Comparison of ENCODE assay signal across 19 cellular contexts in genomic region chr6:89346433-89346832, GRCh38. TPM values are rescaled to one million over a fixed set of nuclear protein-coding genes. Genes with fewer than 3 reads are reported as not detected.
DNase-seq lines count a peak whose midpoint lies in the region; ATAC-seq, FAIRE-seq and TF ChIP-seq lines count a peak whose summit lies in the region.
"Had no signal": no experiment of that assay in that cellular context is flagged by ENCODE, and none has a peak within 500 bp of the region (broad histone marks: within the 10 kb centered on the region; RNA-seq: fewer than 3 reads in every experiment).

No MANE protein-coding gene starts in this region.

- H2BK15ac ChIP-seq in mesendoderm (replicated peaks; ENCODE audit: low read depth): no peak overlapping the region

- peaks cover 36% of the 10 kb centered on the region for H3K4me1 ChIP-seq in CD8-positive, alpha-beta memory T cell (ENCODE audit: insufficient read depth, low read length)
- H3K4me1 ChIP-seq in astrocyte (ENCODE audit: insufficient read depth, low read length) (peaks cover 47% of the 10 kb centered on the region), mesendoderm (ENCODE audit: control insufficient read depth, low read depth, low read length) (peaks cover 10% of the 10 kb centered on the region), gastrocnemius medialis (peaks cover 40% of the 10 kb centered on the region in 2 donors)

- H3K79me2 ChIP-seq in astrocyte (ENCODE audit: insufficient read depth, low read length) (peaks cover 95% of the 10 kb centered on the region), mesendoderm (ENCODE audit: control insufficient read depth, insufficient read depth, low read length) (peaks cover 28% of the 10 kb centered on the region)

- DNase-seq in CD8-positive, alpha-beta memory T cell: no peak
- DNase-seq in HFFc6: no peak
- DNase-seq in astrocyte (ENCODE audit: low read depth): no peak
- peak; percentile 93 for DNase-seq in mesendoderm
- DNase-seq in gastrocnemius medialis: no peak
- no peak for DNase-seq in progenitor cell of endocrine pancreas (ENCODE audit: low spot score, unreplicated experiment)
- no peak for DNase-seq in HuH-7.5 (ENCODE audit: low spot score)
- DNase-seq in pons (ENCODE audit: low spot score): no peak
- DNase-seq: activated CD4-positive, alpha-beta memory T cell treated with anti-CD3 and anti-CD28 coated beads for 36 hours; COR-L47; mucosa of descending colon; NCI-H1417 treated with DMSO at 0.1 percent for 48 hours; NCI-H526; OCI-M1; right cardiac atrium had no signal

- peaks cover 54 to 69% (median 65%) of the 10 kb centered on the region in 3 donors for H3K4me1 Mint-ChIP-seq in CD8-positive, alpha-beta memory T cell
- H3K4me1 Mint-ChIP-seq in HFFc6 (ENCODE audit: low read depth) (peaks cover 65% of the 10 kb centered on the region), astrocyte (ENCODE audit: low read depth, unreplicated experiment) (peaks cover 60% of the 10 kb centered on the region), progenitor cell of endocrine pancreas (ENCODE audit: low read depth) (peaks cover 39% of the 10 kb centered on the region)

- peaks cover 10% of the 10 kb centered on the region for H3K79me1 ChIP-seq in mesendoderm (ENCODE audit: low read length)

- POLR2A ChIA-PET in CD8-positive, alpha-beta memory T cell (lab: Charles Lee): interaction anchor here (1.6 kb wide), 1 partner anchor 48 kb away, joined by 5 read pairs; no protein-coding TSS in a partner anchor

- H3K27me3 Mint-ChIP-seq in CD8-positive, alpha-beta memory T cell: no peaks in the 10 kb centered on the region
- no peaks in the 10 kb centered on the region for H3K27me3 Mint-ChIP-seq in HFFc6 (ENCODE audit: insufficient read depth)
- no peaks in the 10 kb centered on the region for H3K27me3 Mint-ChIP-seq in astrocyte (ENCODE audit: low read depth, unreplicated experiment)
- H3K27me3 Mint-ChIP-seq in progenitor cell of endocrine pancreas: no peaks in the 10 kb centered on the region
- H3K27me3 Mint-ChIP-seq: activated CD4-positive, alpha-beta memory T cell treated with anti-CD3 and anti-CD28 coated beads for 36 hours; dendritic cell treated with granulocyte-macrophage colony-stimulating factor and Interleukin-4, amounts not matched to agents 40 ng/mL and 50 ng/mL, for 4 days had no signal

- peak overlapping the region; percentile 43 for H3K4me2 ChIP-seq in astrocyte (ENCODE audit: low read length)
- H3K4me2 ChIP-seq in mesendoderm (ENCODE audit: low read length): no peak overlapping the region

- no peak overlapping the region for H4K8ac ChIP-seq in mesendoderm (ENCODE audit: low read depth, low read length)

- CTCF ChIA-PET in CD8-positive, alpha-beta memory T cell (lab: Charles Lee): interaction anchor here (1.1 to 2.0 kb wide), 2 partner anchors 26 to 84 kb away, joined by 3 to 12 read pairs; no protein-coding TSS in a partner anchor

- no peak overlapping the region for H3K23ac ChIP-seq in mesendoderm (ENCODE audit: low read length)

- no peak overlapping the region for H2AK5ac ChIP-seq in mesendoderm (ENCODE audit: low read length)

- no peak overlapping the region for H3K4me3 Mint-ChIP-seq in CD8-positive, alpha-beta memory T cell
- no peak overlapping the region for H3K4me3 Mint-ChIP-seq in HFFc6
- H3K4me3 Mint-ChIP-seq in astrocyte (ENCODE audit: unreplicated experiment): peak overlapping the region; percentile 42
- H3K4me3 Mint-ChIP-seq in progenitor cell of endocrine pancreas (ENCODE audit: low read depth): no peak overlapping the region
- H3K4me3 Mint-ChIP-seq: activated CD4-positive, alpha-beta memory T cell treated with anti-CD3 and anti-CD28 coated beads for 36 hours; dendritic cell treated with granulocyte-macrophage colony-stimulating factor and Interleukin-4, amounts not matched to agents 40 ng/mL and 50 ng/mL, for 4 days had no signal

- peaks cover 7% of the 10 kb centered on the region for H3K36me3 ChIP-seq in CD8-positive, alpha-beta memory T cell (ENCODE audit: insufficient read depth, low read length)
- peaks cover 8% of the 10 kb centered on the region for H3K36me3 ChIP-seq in astrocyte (ENCODE audit: insufficient read depth, low read length)
- H3K36me3 ChIP-seq in mesendoderm (ENCODE audit: control insufficient read depth, insufficient read depth, low read length): no peaks in the 10 kb centered on the region
- peaks cover 0 to 10% of the 10 kb centered on the region in 2 donors for H3K36me3 ChIP-seq in gastrocnemius medialis

- peak overlapping the region; percentile 23 for H2BK120ac ChIP-seq in mesendoderm (ENCODE audit: low read depth, low read length)

- ATAC-seq in gastrocnemius medialis: no peak
- ATAC-seq: activated naive CD4-positive, alpha-beta T cell treated with anti-CD3 and anti-CD28 coated beads, Interleukin-2, amount 50 U/mL, for 72 hours; foreskin keratinocyte; mucosa of descending colon; right cardiac atrium had no signal

- H3K27ac Mint-ChIP-seq in CD8-positive, alpha-beta memory T cell: peak overlapping the region in 6 of 8 donors; percentile 9 to 74 (median 14)
- H3K27ac Mint-ChIP-seq in HFFc6: peak overlapping the region; percentile 44; the same call in 1 of the 2 replicates
- H3K27ac Mint-ChIP-seq in astrocyte (ENCODE audit: unreplicated experiment): peak overlapping the region; percentile 95
- no peak overlapping the region for H3K27ac Mint-ChIP-seq in progenitor cell of endocrine pancreas
- H3K27ac Mint-ChIP-seq: activated CD4-positive, alpha-beta memory T cell treated with anti-CD3 and anti-CD28 coated beads for 36 hours; activated naive CD4-positive, alpha-beta T cell treated with anti-CD3 and anti-CD28 coated beads, Interleukin-2, amount 50 U/mL, for 72 hours; dendritic cell treated with granulocyte-macrophage colony-stimulating factor and Interleukin-4, amounts not matched to agents 40 ng/mL and 50 ng/mL, for 4 days had no signal

- H4K20me1 ChIP-seq in astrocyte (ENCODE audit: insufficient read depth, low read length): peaks cover 85% of the 10 kb centered on the region

- H2AFZ ChIP-seq in astrocyte (ENCODE audit: low read depth, low read length): no peak overlapping the region

- no peak overlapping the region for H3K18ac ChIP-seq in mesendoderm (ENCODE audit: low read length)

- in situ Hi-C loops in gastrocnemius medialis (cut with MboI; ENCODE audit: low sequenced_read_pairs in 4 of 4): no loop called here

- H3K56ac ChIP-seq in mesendoderm (ENCODE audit: low read length): no peak overlapping the region

- H3K9ac ChIP-seq in astrocyte (ENCODE audit: low read length) (no peak overlapping the region), mesendoderm (ENCODE audit: low read length) (no peak overlapping the region)

- H4K5ac ChIP-seq in mesendoderm (ENCODE audit: low read length): no peak overlapping the region

- H3K9me3 Mint-ChIP-seq in CD8-positive, alpha-beta memory T cell: no peaks in the 10 kb centered on the region
- no peaks in the 10 kb centered on the region for H3K9me3 Mint-ChIP-seq in HFFc6
- H3K9me3 Mint-ChIP-seq in astrocyte (ENCODE audit: unreplicated experiment): no peaks in the 10 kb centered on the region
- no peaks in the 10 kb centered on the region for H3K9me3 Mint-ChIP-seq in progenitor cell of endocrine pancreas (ENCODE audit: low read depth)
- H3K9me3 Mint-ChIP-seq: activated CD4-positive, alpha-beta memory T cell treated with anti-CD3 and anti-CD28 coated beads for 36 hours; activated naive CD4-positive, alpha-beta T cell treated with anti-CD3 and anti-CD28 coated beads, Interleukin-2, amount 50 U/mL, for 72 hours; dendritic cell treated with granulocyte-macrophage colony-stimulating factor and Interleukin-4, amounts not matched to agents 40 ng/mL and 50 ng/mL, for 4 days had no signal

- no peaks in the 10 kb centered on the region for H3K27me3 ChIP-seq in CD8-positive, alpha-beta memory T cell (ENCODE audit: insufficient read depth, low read length, poor library complexity, severe bottlenecking)
- no peaks in the 10 kb centered on the region for H3K27me3 ChIP-seq in astrocyte (ENCODE audit: insufficient read depth, low read length)
- H3K27me3 ChIP-seq in mesendoderm (ENCODE audit: insufficient read depth, low read length, poor library complexity): no peaks in the 10 kb centered on the region
- no peaks in the 10 kb centered on the region for H3K27me3 ChIP-seq in gastrocnemius medialis
- H3K27me3 ChIP-seq: foreskin keratinocyte had no signal

- no peak overlapping the region for H3K27ac ChIP-seq in CD8-positive, alpha-beta memory T cell (ENCODE audit: low read depth, low read length)
- H3K27ac ChIP-seq in astrocyte (ENCODE audit: low read depth, low read length): peak overlapping the region; percentile 12
- H3K27ac ChIP-seq in mesendoderm (ENCODE audit: low read depth, low read length): peak overlapping the region; percentile 22
- no peak overlapping the region for H3K27ac ChIP-seq in gastrocnemius medialis
- H3K27ac ChIP-seq: foreskin keratinocyte, thoracic aorta had no signal

- no peak for TF ChIP-seq POLR2A in gastrocnemius medialis (IDR thresholded peaks at IDR 0.05)

- H3K4me3 ChIP-seq in CD8-positive, alpha-beta memory T cell (ENCODE audit: low read length): no peak overlapping the region
- H3K4me3 ChIP-seq in astrocyte (ENCODE audit: insufficient read depth, low read depth, low read length) (no peak overlapping the region), mesendoderm (ENCODE audit: low read length) (no peak overlapping the region), gastrocnemius medialis (no peak overlapping the region)
- H3K4me3 ChIP-seq: mucosa of descending colon, thoracic aorta had no signal

- intact Hi-C loops in gastrocnemius medialis (cut with DNase I; ENCODE audit: low total_unique reads): no loop called here

- TF ChIP-seq CTCF in HFFc6 (IDR thresholded peaks at IDR 0.05) (no peak), astrocyte (IDR thresholded peaks at IDR 0.05; ENCODE audit: insufficient read depth, low read depth, low read length) (no peak), gastrocnemius medialis (IDR thresholded peaks at IDR 0.05 in 4 of 5, conservative IDR thresholded peaks at IDR 0.05 in 1 of 5) (no peak), progenitor cell of endocrine pancreas (IDR thresholded peaks at IDR 0.05; ENCODE audit: unreplicated experiment) (no peak)

- no peak overlapping the region for H3K4ac ChIP-seq in mesendoderm (ENCODE audit: low read depth, low read length)

- H2BK5ac ChIP-seq in mesendoderm (ENCODE audit: low read length): no peak overlapping the region

- FAIRE-seq in astrocyte (lab: Jason Lieb, UNC): no peak

- peaks cover 0 to 15% (median 1%) of the 10 kb centered on the region in 3 donors for H3K36me3 Mint-ChIP-seq in CD8-positive, alpha-beta memory T cell
- H3K36me3 Mint-ChIP-seq in HFFc6 (ENCODE audit: low read depth) (peaks cover 15% of the 10 kb centered on the region), astrocyte (ENCODE audit: low read depth, unreplicated experiment) (peaks cover 3% of the 10 kb centered on the region), progenitor cell of endocrine pancreas (ENCODE audit: insufficient read depth) (peaks cover 5% of the 10 kb centered on the region)

- no CpG with 5 or more reads among the region's 4 CpGs for WGBS in mesendoderm (ENCODE audit: extremely low coverage, insufficient coverage, low lambda C conversion rate)

- H3K9me3 ChIP-seq in CD8-positive, alpha-beta memory T cell (ENCODE audit: low read length): no peaks in the 10 kb centered on the region
- H3K9me3 ChIP-seq in astrocyte (ENCODE audit: insufficient read depth, low read depth, low read length) (no peaks in the 10 kb centered on the region), gastrocnemius medialis (no peaks in the 10 kb centered on the region)
- H3K9me3 ChIP-seq: mucosa of descending colon, thoracic aorta had no signal

RNA-seq across cellular contexts. Expression of gene UBE2J1, which starts 6.1 kb away (rescaled TPM):
- 10 to 100 TPM; 27.1 to 27.2 TPM for total RNA-seq in CD8-positive, alpha-beta memory T cell
- 36.0 TPM for polyA plus RNA-seq in CD8-positive, alpha-beta memory T cell
- 10 to 100 TPM; 35.9 to 45.2 (median 41.9) TPM for total RNA-seq in HFFc6 (2021; fragmentation: NEBNext Ultra II Directional; extraction: Animal tissue kit (Norgen Biotek cat#: 25700))
- 78.8 and 93.3 TPM in 2 replicates for total RNA-seq in astrocyte
- 34.6 TPM for polyA plus RNA-seq in mesendoderm (2013, experiment 1 of 2)
- polyA plus RNA-seq in mesendoderm (2013, experiment 2 of 2): 35.3 TPM
- 10 to 100 TPM; 10.5 to 15.1 (median 14.6) TPM for total RNA-seq in gastrocnemius medialis
- total RNA-seq in progenitor cell of endocrine pancreas: 36.0 and 36.2 TPM in 2 replicates

RNA-seq across cellular contexts. Expression of gene GABRR2, which starts 31.3 kb away (rescaled TPM):
- total RNA-seq in CD8-positive, alpha-beta memory T cell: under 1 TPM; 0.20 to 0.24 TPM
- polyA plus RNA-seq in CD8-positive, alpha-beta memory T cell: 0.16 TPM
- total RNA-seq in HFFc6 (2021; fragmentation: NEBNext Ultra II Directional; extraction: Animal tissue kit (Norgen Biotek cat#: 25700)): under 1 TPM in 4 of 6 experiments, not detected in 2; 0.10 to 0.24 (median 0.12) TPM
- total RNA-seq in astrocyte (0.34 and 0.61 TPM in 2 replicates), gastrocnemius medialis (under 1 TPM in 2 of 4 donors, not detected in 2; 0.24 to 0.71 TPM), progenitor cell of endocrine pancreas (0.47 and 0.53 TPM in 2 replicates)
- 0.04 TPM for polyA plus RNA-seq in mesendoderm (2013, experiment 1 of 2)
- 0.03 TPM for polyA plus RNA-seq in mesendoderm (2013, experiment 2 of 2)
- total RNA-seq: foreskin keratinocyte had no signal
- polyA plus RNA-seq: foreskin keratinocyte had no signal

Comparison
In these comparisons a context has a peak if more than half of its experiments do, and no peak if none do; other contexts are left out.
1. H3K27ac ChIP-seq: peak in astrocyte (single experiment) and mesendoderm (single experiment); none in CD8-positive, alpha-beta memory T cell (single experiment) and gastrocnemius medialis (0 of 4).